In genomic region chr13:110509478-110509926, GRCh38 we compare ENCODE assay signal across 13 cellular contexts. TPM values are rescaled to one million over a fixed set of nuclear protein-coding genes. Genes with fewer than 3 reads are reported as not detected.
DNase-seq lines count a peak whose midpoint lies in the region; ATAC-seq and TF ChIP-seq lines count a peak whose summit lies in the region.
"Had no signal": no experiment of that assay in that cellular context is flagged by ENCODE, and none has a peak within 500 bp of the region (broad histone marks: within the 10 kb centered on the region; RNA-seq: fewer than 3 reads in every experiment).

No MANE protein-coding gene starts in this region.

- no peaks in the 10 kb centered on the region for H3K36me3 Mint-ChIP-seq in activated CD8-positive, alpha-beta memory T cell treated with anti-CD3 and anti-CD28 coated beads, Interleukin-2, amount 10 ng/mL, durations not matched to agents 7 days and 5 days
- H3K36me3 Mint-ChIP-seq: activated naive CD8-positive, alpha-beta T cell treated with anti-CD3 and anti-CD28 coated beads for 36 hours; memory B cell had no signal

- CTCF ChIA-PET in SK-N-SH (lab: Yijun Ruan, JAX): no interaction called here
- CTCF ChIA-PET in activated CD8-positive, alpha-beta memory T cell treated with anti-CD3 and anti-CD28 coated beads, Interleukin-2, amount 10 ng/mL, durations not matched to agents 7 days and 5 days (lab: Charles Lee): no interaction called here

- no peak; the same call in 2 of the 3 replicates for ATAC-seq in SK-N-SH treated with all-trans-retinoic acid at 6 μM for 48 hours
- ATAC-seq in right cardiac atrium: peak; percentile 4 to 46
- no peak for ATAC-seq in GM18870 (IDR thresholded peaks at IDR 0.05; ENCODE audit: unreplicated experiment)
- no peak for ATAC-seq in GM18858 (IDR thresholded peaks at IDR 0.05; ENCODE audit: unreplicated experiment)
- ATAC-seq in activated CD8-positive, alpha-beta memory T cell treated with anti-CD3 and anti-CD28 coated beads, Interleukin-2, amount 10 ng/mL, durations not matched to agents 7 days and 5 days: no peak
- ATAC-seq: T-helper 17 cell had no signal

- no peak overlapping the region for H3K4me2 ChIP-seq in SK-N-SH

- H2AFZ ChIP-seq in SK-N-SH (ENCODE audit: low read depth): no peak overlapping the region

- TF ChIP-seq POLR2A in transverse colon (IDR thresholded peaks at IDR 0.05): no peak

- H3K27ac ChIP-seq in SK-N-SH (ENCODE audit: low read depth in 2 of 2, low read length in 1 of 2): peak overlapping the region in 1 of 2 experiments; percentile 43; a peak in 2 of 4 replicates
- H3K27ac ChIP-seq in right cardiac atrium (ENCODE audit: low read length): peak overlapping the region; percentile 87
- peak overlapping the region in 3 of 4 donors; percentile 89 to 91 (median 90) for H3K27ac ChIP-seq in transverse colon

- peaks cover 30 to 38% of the 10 kb centered on the region in 2 experiments for H3K36me3 ChIP-seq in SK-N-SH (replicated peaks in 1 of 2; ENCODE audit: control insufficient read depth in 1 of 2, insufficient read depth in 2 of 2, low read length in 1 of 2)
- peaks cover 0 to 5% (median 0%) of the 10 kb centered on the region in 4 donors for H3K36me3 ChIP-seq in transverse colon

- in situ Hi-C loops in SK-MEL-5 (cut with HindIII; ENCODE audit: low pct_unique_long_range_greater_than_20kb, low sequenced_read_pairs) (no loop called here), transverse colon (cut with MboI; ENCODE audit: low pct_ligation_motif_present in 1 of 4, low pct_unique_long_range_greater_than_20kb in 1 of 4, low sequenced_read_pairs in 3 of 4) (no loop called here)

- intact Hi-C loops in right cardiac atrium (cut with DNase I): loop anchor here in 1 of 4 donors (10.0 kb wide), 1 partner anchor 55 kb away; the partner anchor contains the start of gene RAB20
- intact Hi-C loops in transverse colon (cut with DNase I; ENCODE audit: low total_unique reads): no loop called here

- POLR2A ChIA-PET in SK-N-SH (lab: Yijun Ruan, JAX): no interaction called here

- H3K4me3 ChIP-seq in SK-N-SH (ENCODE audit: low read depth in 2 of 2, low read length in 1 of 2) (no peak overlapping the region), right cardiac atrium (ENCODE audit: low read length) (no peak overlapping the region), transverse colon (no peak overlapping the region)

- H3K27ac Mint-ChIP-seq in activated CD8-positive, alpha-beta memory T cell treated with anti-CD3 and anti-CD28 coated beads, Interleukin-2, amount 10 ng/mL, durations not matched to agents 7 days and 5 days: no peak overlapping the region
- H3K27ac Mint-ChIP-seq: activated naive CD8-positive, alpha-beta T cell treated with anti-CD3 and anti-CD28 coated beads for 36 hours; memory B cell; T-helper 17 cell had no signal

- TF ChIP-seq CTCF in SK-N-SH (IDR thresholded peaks at IDR 0.05) (no peak), transverse colon (IDR thresholded peaks at IDR 0.05) (no peak)

- H3K9me3 ChIP-seq in SK-N-SH: no peaks in the 10 kb centered on the region
- H3K9me3 ChIP-seq in right cardiac atrium (ENCODE audit: control insufficient read depth, low read length): no peaks in the 10 kb centered on the region
- H3K9me3 ChIP-seq in transverse colon: no peaks in the 10 kb centered on the region

- peaks cover 13% of the 10 kb centered on the region for H3K27me3 Mint-ChIP-seq in activated CD8-positive, alpha-beta memory T cell treated with anti-CD3 and anti-CD28 coated beads, Interleukin-2, amount 10 ng/mL, durations not matched to agents 7 days and 5 days
- H3K27me3 Mint-ChIP-seq: activated naive CD8-positive, alpha-beta T cell treated with anti-CD3 and anti-CD28 coated beads for 36 hours had no signal

- no peaks in the 10 kb centered on the region; a peak in 1 of 4 replicates for H3K4me1 ChIP-seq in SK-N-SH (ENCODE audit: control insufficient read depth in 1 of 2, insufficient read depth in 2 of 2, low read depth in 1 of 2, low read length in 1 of 2)
- H3K4me1 ChIP-seq in right cardiac atrium (ENCODE audit: control insufficient read depth, insufficient read depth, low read length): peaks cover 8% of the 10 kb centered on the region
- peaks cover 11 to 51% (median 24%) of the 10 kb centered on the region in 4 donors for H3K4me1 ChIP-seq in transverse colon

- H3K9ac ChIP-seq in SK-N-SH: no peak overlapping the region

- WGBS in SK-N-SH (ENCODE audit: low lambda C conversion rate): 65% methylated on average over 3 of the region's 4 CpGs
- WGBS in right cardiac atrium: 34% methylated on average over 4 of the region's 4 CpGs
- 61 to 63% methylated on average over 3 to 4 of the region's 4 CpGs for WGBS in transverse colon (ENCODE audit: low coverage in 1 of 2), 2 donors

- DNase-seq in SK-N-SH (peak; percentile 56), SK-MEL-5 (ENCODE audit: low read depth, low spot score) (peak; percentile 59), right cardiac atrium (peak in 1 of 3 donors; percentile 38), transverse colon (no peak)
- DNase-seq in activated CD8-positive, alpha-beta memory T cell treated with anti-CD3 and anti-CD28 coated beads, Interleukin-2, amount 10 ng/mL, durations not matched to agents 7 days and 5 days: no peak
- DNase-seq: activated CD8-positive, alpha-beta memory T cell treated with anti-CD3 and anti-CD28 coated beads for 24 hours; activated naive CD8-positive, alpha-beta T cell treated with anti-CD3 and anti-CD28 coated beads for 36 hours; DND-41; T-helper 17 cell had no signal

- H3K9me3 Mint-ChIP-seq in activated CD8-positive, alpha-beta memory T cell treated with anti-CD3 and anti-CD28 coated beads, Interleukin-2, amount 10 ng/mL, durations not matched to agents 7 days and 5 days (ENCODE audit: low read depth): no peaks in the 10 kb centered on the region
- H3K9me3 Mint-ChIP-seq: activated naive CD8-positive, alpha-beta T cell treated with anti-CD3 and anti-CD28 coated beads for 36 hours; memory B cell had no signal

- no peaks in the 10 kb centered on the region for H3K9me2 ChIP-seq in SK-N-SH

- no peaks in the 10 kb centered on the region for H3K79me2 ChIP-seq in SK-N-SH (ENCODE audit: insufficient read depth)

- TF ChIP-seq EP300 in SK-N-SH (IDR thresholded peaks at IDR 0.05; ENCODE audit: borderline replicate concordance in 1 of 2, low read depth in 1 of 2, low read length in 1 of 2): no peak
- no peak for TF ChIP-seq EP300 in transverse colon (IDR thresholded peaks at IDR 0.05; ENCODE audit: low read depth)

- TF ChIP-seq RAD21 in SK-N-SH (IDR thresholded peaks at IDR 0.05; ENCODE audit: low read length): no peak

- H4K20me1 ChIP-seq in SK-N-SH (ENCODE audit: insufficient read depth): no peaks in the 10 kb centered on the region

- H3K4me3 Mint-ChIP-seq in activated CD8-positive, alpha-beta memory T cell treated with anti-CD3 and anti-CD28 coated beads, Interleukin-2, amount 10 ng/mL, durations not matched to agents 7 days and 5 days: no peak overlapping the region
- H3K4me3 Mint-ChIP-seq: activated naive CD8-positive, alpha-beta T cell treated with anti-CD3 and anti-CD28 coated beads for 36 hours; memory B cell; T-helper 17 cell had no signal

- H3F3A ChIP-seq in SK-N-SH (replicated peaks; ENCODE audit: insufficient read depth): peaks cover 9% of the 10 kb centered on the region

- peaks cover 2% of the 10 kb centered on the region for H3K4me1 Mint-ChIP-seq in activated CD8-positive, alpha-beta memory T cell treated with anti-CD3 and anti-CD28 coated beads, Interleukin-2, amount 10 ng/mL, durations not matched to agents 7 days and 5 days
- H3K4me1 Mint-ChIP-seq: T-helper 17 cell had no signal

- H3K27me3 ChIP-seq in SK-N-SH (ENCODE audit: insufficient read depth): no peaks in the 10 kb centered on the region
- H3K27me3 ChIP-seq in right cardiac atrium (ENCODE audit: control insufficient read depth, insufficient read depth): no peaks in the 10 kb centered on the region
- H3K27me3 ChIP-seq in transverse colon: no peaks in the 10 kb centered on the region

TF ChIP-seq in SK-N-SH, 30 proteins besides CTCF, POLR2A, EP300 and RAD21 (continues in another document):
- TF ChIP-seq TEAD4 (IDR thresholded peaks at IDR 0.05; ENCODE audit: borderline replicate concordance, insufficient read depth): no peak
- TF ChIP-seq USF1 (IDR thresholded peaks at IDR 0.05; ENCODE audit: borderline replicate concordance, low read depth): no peak

TF ChIP-seq in SK-N-SH treated with all-trans-retinoic acid at 6 μM for 48 hours, 23 proteins besides CTCF, POLR2A, EP300 and RAD21 (continues in another document):
- TF ChIP-seq TCF4 (CRISPR knock-in tag; IDR thresholded peaks at IDR 0.05; ENCODE audit: borderline replicate concordance): no peak
- no peak for TF ChIP-seq CSRNP3 (CRISPR knock-in tag; IDR thresholded peaks at IDR 0.05)

RNA-seq across cellular contexts. Expression of gene RAB20, which starts 52.0 kb away (rescaled TPM):
- 4.9 and 5.2 TPM in 2 replicates for polyA plus RNA-seq in SK-N-SH (2012; rRNA removed)
- 4.8 and 5.3 TPM in 2 replicates for polyA plus RNA-seq in SK-N-SH (2012; cell fraction: cytosol; rRNA removed)
- polyA plus RNA-seq in SK-N-SH (2012; cell fraction: nucleus; rRNA removed): 2.7 and 3.6 TPM in 2 replicates
- 21.0 and 26.7 TPM in 2 replicates for total RNA-seq in SK-MEL-5 (2014; rRNA removed; shearing (Covaris generic))
- polyA plus RNA-seq in SK-MEL-5 (2015; cell fraction: cytosol; rRNA removed): 11.2 and 12.3 TPM in 2 replicates
- 1.9 and 3.4 TPM in 2 replicates for polyA plus RNA-seq in SK-MEL-5 (2015; cell fraction: nucleus; rRNA removed)
- total RNA-seq in right cardiac atrium: 10 to 100 TPM; 10.5 to 15.3 (median 12.3) TPM
- polyA plus RNA-seq in right cardiac atrium: 11.8 TPM
- total RNA-seq in transverse colon: 10 to 100 TPM; 12.5 to 66.2 (median 54.1) TPM
- total RNA-seq in activated CD8-positive, alpha-beta memory T cell treated with anti-CD3 and anti-CD28 coated beads, Interleukin-2, amount 10 ng/mL, durations not matched to agents 7 days and 5 days: 1 to 10 TPM; 1.1 to 3.8 TPM

Comparison
In these comparisons a context has a peak if more than half of its experiments do, and no peak if none do; other contexts are left out.
1. DNase-seq: peak in SK-N-SH (single experiment) and SK-MEL-5 (single experiment); none in transverse colon (single experiment) and activated CD8-positive, alpha-beta memory T cell treated with anti-CD3 and anti-CD28 coated beads, Interleukin-2, amount 10 ng/mL, durations not matched to agents 7 days and 5 days (single experiment).
2. ATAC-seq: peak in right cardiac atrium (2 of 2); none in SK-N-SH treated with all-trans-retinoic acid at 6 μM for 48 hours (single experiment), GM18870 (single experiment), GM18858 (single experiment) and activated CD8-positive, alpha-beta memory T cell treated with anti-CD3 and anti-CD28 coated beads, Interleukin-2, amount 10 ng/mL, durations not matched to agents 7 days and 5 days (single experiment).